Comparison of ENCODE assay signal across 8 cellular contexts in the genomic region with DNA sequence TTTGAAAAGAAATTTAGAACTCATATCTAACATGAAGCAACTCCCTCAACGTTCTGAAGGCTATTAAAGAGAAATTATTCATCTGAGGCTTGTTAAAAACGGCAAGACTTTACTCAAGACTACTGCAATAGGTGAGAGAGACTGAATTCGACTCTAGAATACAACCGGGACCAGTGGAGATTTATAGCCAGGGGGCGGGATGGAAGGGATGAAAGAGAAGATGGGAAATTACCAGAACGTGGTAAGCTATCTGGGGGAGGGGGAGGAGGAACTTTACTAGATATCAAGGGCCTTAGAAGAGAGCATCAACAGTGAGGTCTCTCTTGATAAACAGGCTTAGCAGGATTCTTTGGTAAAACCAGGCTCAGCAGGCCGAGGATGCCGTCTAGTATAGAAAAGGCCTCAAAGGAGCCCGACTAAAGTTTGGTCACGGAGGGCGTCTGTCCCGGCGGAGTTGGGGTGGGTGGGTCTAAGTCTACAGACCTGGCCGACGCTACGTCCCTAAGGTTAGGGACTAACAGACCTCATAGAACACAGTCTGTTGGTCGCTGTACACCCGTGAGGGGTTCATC. TPM values are rescaled to one million over a fixed set of nuclear protein-coding genes. Genes with fewer than 3 reads are reported as not detected.
DNase-seq lines count a peak whose midpoint lies in the region; TF ChIP-seq lines count a peak whose summit lies in the region.

No MANE protein-coding gene starts in this region.

- no peaks in the 10 kb centered on the region for H3K9me2 ChIP-seq in GM23248 (ENCODE audit: insufficient read depth)

- H3K36me3 Mint-ChIP-seq in nephron (ENCODE audit: low read depth) = peaks cover 3% of the 10 kb centered on the region

- no peaks in the 10 kb centered on the region for H4K20me1 ChIP-seq in GM23248 (ENCODE audit: insufficient read depth)

- peak overlapping the region; percentile 92 to 97 (median 96) for H3K27ac Mint-ChIP-seq in nephron

- 3 to 4% methylated on average over 16 to 18 of the region's 18 CpGs for WGBS in GM23248 (ENCODE audit: low coverage in 1 of 2, low lambda C conversion rate in 2 of 2, missing lambda C conversion rate in 2 of 2), 2 experiments
- WGBS in ectodermal cell, 2 experiments = 12 to 14% methylated on average over 18 of the region's 18 CpGs

- H3K79me2 ChIP-seq in GM23248 (ENCODE audit: insufficient read depth) = peaks cover 39% of the 10 kb centered on the region

- H3K27me3 Mint-ChIP-seq in nephron (ENCODE audit: low read depth) = no peaks in the 10 kb centered on the region

- H3K4me1 ChIP-seq in GM23248 (ENCODE audit: insufficient read depth) = peaks cover 11% of the 10 kb centered on the region
- no peaks in the 10 kb centered on the region for H3K4me1 ChIP-seq in ectodermal cell (ENCODE audit: control insufficient read depth, insufficient read depth, low read length)

- H3F3A ChIP-seq in GM23248 (ENCODE audit: insufficient read depth) = 0 out of 2 replicates have a peak, but pooled peaks cover 3% of the 10 kb centered on the region

- no peaks in the 10 kb centered on the region for H3K36me3 ChIP-seq in GM23248 (ENCODE audit: low read depth)
- peaks cover 5% of the 10 kb centered on the region; the same call in 1 of the 2 replicates for H3K36me3 ChIP-seq in MG63
- H3K36me3 ChIP-seq in ectodermal cell (ENCODE audit: control insufficient read depth, insufficient read depth, low read length) = no peaks in the 10 kb centered on the region

- H3K27ac ChIP-seq in GM23248 (peak overlapping the region; percentile 17; the same call in 1 of the 2 replicates), ectodermal cell (ENCODE audit: insufficient read depth, low read depth, low read length, poor library complexity, severe bottlenecking) (peak overlapping the region; percentile 76)

- peaks cover 36% of the 10 kb centered on the region for H3K4me1 Mint-ChIP-seq in nephron

- DNase-seq in GM12865 (ENCODE audit: low read depth) (no peak), GM23248 (no peak), MG63 (no peak), COLO829 (ENCODE audit: low spot score) (no peak), GDM1 (lab: John Stamatoyannopoulos, UW) (no peak)
- no peak for DNase-seq in activated CD4-positive, CD25-positive, alpha-beta regulatory T cell treated with anti-CD3 and anti-CD28 coated beads, Interleukin-2, amount 50 U/mL, for 72 hours

- peak overlapping the region; percentile 96 for H2AFZ ChIP-seq in GM23248

- H3K9me3 Mint-ChIP-seq in nephron = no peaks in the 10 kb centered on the region

- H3K9me3 ChIP-seq in GM23248 (ENCODE audit: low read depth) (no peaks in the 10 kb centered on the region), MG63 (no peaks in the 10 kb centered on the region), ectodermal cell (ENCODE audit: control insufficient read depth, low read length) (no peaks in the 10 kb centered on the region)

- peak overlapping the region; percentile 63 for H3K9ac ChIP-seq in GM23248

- H3K4me3 Mint-ChIP-seq in nephron = peak overlapping the region; percentile 90 to 92 (median 91)

- in situ Hi-C loops in GM23248 (cut with MboI) = no loop called here

- H3K4me2 ChIP-seq in GM23248 (ENCODE audit: unreplicated experiment) = peak overlapping the region; percentile 41

- no peaks in the 10 kb centered on the region for H3K27me3 ChIP-seq in GM23248 (replicated peaks; ENCODE audit: insufficient read depth)
- no peaks in the 10 kb centered on the region for H3K27me3 ChIP-seq in MG63
- H3K27me3 ChIP-seq in ectodermal cell (ENCODE audit: control insufficient read depth, insufficient read depth, low read length, poor library complexity, severe bottlenecking) = no peaks in the 10 kb centered on the region

- H3K4me3 ChIP-seq in GM12865 (ENCODE audit: low read depth, low read length) = peak overlapping the region; percentile 80
- peak overlapping the region; percentile 89 for H3K4me3 ChIP-seq in GM23248
- peak overlapping the region; percentile 98 for H3K4me3 ChIP-seq in MG63
- H3K4me3 ChIP-seq in ectodermal cell (ENCODE audit: insufficient read depth, low read depth, low read length) = peak overlapping the region; percentile 73

- TF ChIP-seq CTCF in GM12865 (IDR thresholded peaks at IDR 0.05; ENCODE audit: insufficient read depth, low read depth, low read length, missing control alignments) (no peak), nephron (IDR thresholded peaks at IDR 0.05; ENCODE audit: unreplicated experiment in 3 of 3) (no peak)

RNA-seq across cellular contexts. Expression of a gene that starts 0.6 kb away (rescaled TPM):
- 6.7 and 9.3 TPM in 2 replicates for total RNA-seq in GM23248 (2014; rRNA removed; shearing (Covaris generic))
- 23.6 and 24.6 TPM in 2 replicates for polyA plus RNA-seq in GM23248 (2016; fragmentation: Nextera tagmentation; extraction: Ambion mirVana)
- total RNA-seq in MG63 (2014; rRNA removed; shearing (Covaris generic); ENCODE audit: low replicate concordance) = 9.9 and 86.7 TPM in 2 replicates
- polyA plus RNA-seq in ectodermal cell (2013, experiment 1 of 4) = 15.5 TPM
- 19.4 TPM for polyA plus RNA-seq in ectodermal cell (2013, experiment 2 of 4)
- polyA plus RNA-seq in ectodermal cell (2013, experiment 3 of 4) = 7.5 TPM
- 10.5 TPM for polyA plus RNA-seq in ectodermal cell (2013, experiment 4 of 4)

RNA-seq across cellular contexts. Expression of a gene that starts 46.8 kb away (rescaled TPM):
- 4.2 and 4.9 TPM in 2 replicates for total RNA-seq in GM23248 (2014; rRNA removed; shearing (Covaris generic))
- 2.9 TPM in 2 replicates for polyA plus RNA-seq in GM23248 (2016; fragmentation: Nextera tagmentation; extraction: Ambion mirVana)
- 0.07 TPM in 1 of 2 replicates, not detected in the other for total RNA-seq in MG63 (2014; rRNA removed; shearing (Covaris generic); ENCODE audit: low replicate concordance)
- polyA plus RNA-seq in ectodermal cell (2013, experiment 1 of 4) = 88.1 TPM
- 61.7 TPM for polyA plus RNA-seq in ectodermal cell (2013, experiment 2 of 4)
- 47.8 TPM for polyA plus RNA-seq in ectodermal cell (2013, experiment 3 of 4)
- 51.3 TPM for polyA plus RNA-seq in ectodermal cell (2013, experiment 4 of 4)

RNA-seq across cellular contexts. Expression of a gene that starts 59.1 kb away (rescaled TPM):
- not detected in 2 replicates for total RNA-seq in GM23248 (2014; rRNA removed; shearing (Covaris generic))
- not detected in 2 replicates for polyA plus RNA-seq in GM23248 (2016; fragmentation: Nextera tagmentation; extraction: Ambion mirVana)
- not detected in 2 replicates for total RNA-seq in MG63 (2014; rRNA removed; shearing (Covaris generic); ENCODE audit: low replicate concordance)
- 0.76 TPM for polyA plus RNA-seq in ectodermal cell (2013, experiment 1 of 4)
- polyA plus RNA-seq in ectodermal cell (2013, experiment 2 of 4) = 0.57 TPM
- 0.59 TPM for polyA plus RNA-seq in ectodermal cell (2013, experiment 3 of 4)
- polyA plus RNA-seq in ectodermal cell (2013, experiment 4 of 4) = 0.45 TPM
